ENCODE assay signal across 8 cellular contexts in genomic region chr22:29306830-29307657, GRCh38. TPM values are rescaled to one million over a fixed set of nuclear protein-coding genes. Genes with fewer than 3 reads are reported as not detected.
DNase-seq lines count a peak whose midpoint lies in the region; ATAC-seq and TF ChIP-seq lines count a peak whose summit lies in the region.

No MANE protein-coding gene starts in this region.

- H2AK5ac ChIP-seq in mesenchymal stem cell (ENCODE audit: low read length, severe bottlenecking), result no peak overlapping the region

- H3K4me3 ChIP-seq in epithelial cell of esophagus (ENCODE audit: low read length), result peak overlapping the region; percentile 66
- H3K4me3 ChIP-seq in mesenchymal stem cell (ENCODE audit: insufficient read depth in 1 of 2, low read depth in 1 of 2, low read length in 2 of 2), result peak overlapping the region; percentile 71 to 96
- peak overlapping the region; percentile 88 for H3K4me3 ChIP-seq in suprapubic skin

- H3K9me3 ChIP-seq in mesenchymal stem cell (ENCODE audit: control insufficient read depth, low read length), result no peaks in the 10 kb centered on the region
- no peaks in the 10 kb centered on the region for H3K9me3 ChIP-seq in suprapubic skin

- peak in 1 of 2 donors; percentile 39 for TF ChIP-seq POLR2A in suprapubic skin (IDR thresholded peaks at IDR 0.05)

- H3K23ac ChIP-seq in mesenchymal stem cell (ENCODE audit: low read length in 2 of 2), result peak overlapping the region in 1 of 2 experiments; percentile 66

- H3K27ac ChIP-seq in VCaP (peak overlapping the region; percentile 88), mesenchymal stem cell (ENCODE audit: low read length, poor library complexity, severe bottlenecking) (peak overlapping the region; percentile 81), suprapubic skin (peak overlapping the region; percentile 91)

- TF ChIP-seq CTCF in VCaP (conservative IDR thresholded peaks at IDR 0.05) (no peak), epithelial cell of esophagus (IDR thresholded peaks at IDR 0.05; ENCODE audit: insufficient read depth, low read depth, low read length, missing control alignments) (no peak), suprapubic skin (IDR thresholded peaks at IDR 0.05) (no peak)

- H3K4me2 ChIP-seq in mesenchymal stem cell (ENCODE audit: low read length, poor library complexity, severe bottlenecking), result peak overlapping the region; percentile 90

- peak overlapping the region; percentile 90 for H2BK15ac ChIP-seq in mesenchymal stem cell (ENCODE audit: low read depth, poor library complexity, severe bottlenecking)

- H3K9ac ChIP-seq in mesenchymal stem cell (ENCODE audit: low read length), result peak overlapping the region; percentile 87

- H3K4me1 ChIP-seq in mesenchymal stem cell (ENCODE audit: control insufficient read depth, insufficient read depth, low read depth, low read length) (peaks cover 58% of the 10 kb centered on the region), suprapubic skin (peaks cover 72% of the 10 kb centered on the region)

- peak overlapping the region; percentile 76 for H4K91ac ChIP-seq in mesenchymal stem cell (ENCODE audit: low read length)

- peak overlapping the region; percentile 52 to 76 for H3K4ac ChIP-seq in mesenchymal stem cell (ENCODE audit: low read depth in 1 of 2, low read length in 2 of 2)

- no peaks in the 10 kb centered on the region for H3K27me3 ChIP-seq in mesenchymal stem cell (ENCODE audit: control insufficient read depth in 1 of 2, insufficient read depth in 1 of 2, low read length in 2 of 2)
- H3K27me3 ChIP-seq in suprapubic skin, result no peaks in the 10 kb centered on the region

- no peak for TF ChIP-seq EP300 in suprapubic skin (IDR thresholded peaks at IDR 0.05)

- peak overlapping the region; percentile 87 for H4K8ac ChIP-seq in mesenchymal stem cell (ENCODE audit: low read length)

- peak overlapping the region in 1 of 2 experiments; percentile 82 for H2BK12ac ChIP-seq in mesenchymal stem cell (ENCODE audit: low read length in 2 of 2)

- peak overlapping the region in 1 of 2 experiments; percentile 91 for H3K14ac ChIP-seq in mesenchymal stem cell (ENCODE audit: low read length in 2 of 2)

- H3K36me3 ChIP-seq in mesenchymal stem cell (ENCODE audit: control insufficient read depth in 1 of 2, insufficient read depth in 2 of 2, low read depth in 1 of 2, low read length in 2 of 2) (peaks cover 0 to 33% of the 10 kb centered on the region in 2 experiments), suprapubic skin (no peaks in the 10 kb centered on the region)

- peaks cover 18% of the 10 kb centered on the region for H3K79me1 ChIP-seq in mesenchymal stem cell (replicated peaks; ENCODE audit: low read length, poor library complexity, severe bottlenecking)

- DNase-seq in SIG-M5 treated with dmso at 0.1 percent for 504 hours (lab: John Stamatoyannopoulos, UW; ENCODE audit: unreplicated experiment), result peak; percentile 25
- no peak for DNase-seq in SIG-M5 (lab: John Stamatoyannopoulos, UW)
- DNase-seq in NCI-H1105 treated with DMSO at 0.1 percent for 48 hours (lab: John Stamatoyannopoulos, UW), result peak; percentile 55
- DNase-seq in epithelial cell of esophagus (ENCODE audit: low read depth), result peak; percentile 81
- DNase-seq in mesenchymal stem cell, result peak; percentile 83
- peak in 1 of 2 donors; percentile 88 for DNase-seq in suprapubic skin (ENCODE audit: low spot score in 2 of 2)

- ATAC-seq in GM19035 (IDR thresholded peaks at IDR 0.05; ENCODE audit: unreplicated experiment), result no peak

- WGBS in mesenchymal stem cell, result 3% methylated on average over 56 of the region's 86 CpGs
- WGBS in suprapubic skin, result 19% methylated on average over 4 of the region's 86 CpGs

- H3K18ac ChIP-seq in mesenchymal stem cell (ENCODE audit: low read depth in 1 of 2, low read length in 2 of 2), result peak overlapping the region; percentile 68 to 92

- peak overlapping the region; percentile 95 for H2BK120ac ChIP-seq in mesenchymal stem cell (ENCODE audit: low read depth, low read length)

- H2AFZ ChIP-seq in mesenchymal stem cell (ENCODE audit: low read depth, low read length), result peak overlapping the region; percentile 72

- peak overlapping the region; percentile 39 for H2BK5ac ChIP-seq in mesenchymal stem cell (ENCODE audit: low read depth, low read length, poor library complexity, severe bottlenecking)

RNA-seq across cellular contexts. Expression of gene GAS2L1, which starts 0.6 kb away (rescaled TPM):
- polyA plus RNA-seq in mesenchymal stem cell (2013, experiment 1 of 2), result 21.8 TPM
- 22.6 TPM for polyA plus RNA-seq in mesenchymal stem cell (2013, experiment 2 of 2)
- 10 to 100 TPM; 49.0 to 94.8 (median 85.4) TPM for total RNA-seq in suprapubic skin

RNA-seq across cellular contexts. Expression of gene RASL10A, which starts 8.5 kb away (rescaled TPM):
- polyA plus RNA-seq in mesenchymal stem cell (2013, experiment 1 of 2), result 0.06 TPM
- 0.04 TPM for polyA plus RNA-seq in mesenchymal stem cell (2013, experiment 2 of 2)
- 1 to 10 TPM in 2 of 4 donors, under 1 TPM in 2; 0.34 to 1.7 (median 0.95) TPM for total RNA-seq in suprapubic skin

RNA-seq across cellular contexts. Expression of gene EWSR1, which starts 39.0 kb away (rescaled TPM):
- 174 TPM for polyA plus RNA-seq in mesenchymal stem cell (2013, experiment 1 of 2)
- polyA plus RNA-seq in mesenchymal stem cell (2013, experiment 2 of 2), result 172 TPM
- total RNA-seq in suprapubic skin, result 100 to 1,000 TPM; 132 to 308 (median 170) TPM

RNA-seq across cellular contexts. Expression of gene RHBDD3, which starts 39.3 kb away (rescaled TPM):
- 22.5 TPM for polyA plus RNA-seq in mesenchymal stem cell (2013, experiment 1 of 2)
- polyA plus RNA-seq in mesenchymal stem cell (2013, experiment 2 of 2), result 22.7 TPM
- 10 to 100 TPM; 10.1 to 22.7 (median 17.2) TPM for total RNA-seq in suprapubic skin
